Comparison of ENCODE assay signal across 8 cellular contexts in genomic region chr19:32345261-32346207, GRCh38.
DNase-seq lines count a peak whose midpoint lies in the region; ATAC-seq and TF ChIP-seq lines count a peak whose summit lies in the region.

TSS of gene ZNF507 (plus strand) at chr19:32345610. CDS start at chr19:32352831, 7,221 bp downstream.

- H3K9me3 ChIP-seq in HUES48 (ENCODE audit: control insufficient read depth, insufficient read depth, low read length) (no peaks in the 10 kb centered on the region), OCI-LY3 (ENCODE audit: insufficient read depth, low read length) (no peaks in the 10 kb centered on the region), mucosa of rectum (ENCODE audit: control insufficient read depth in 2 of 2, low read length in 2 of 2) (no peaks in the 10 kb centered on the region)

- H3K27ac ChIP-seq in HUES48 (ENCODE audit: low read depth, low read length) (peak within 1 kb of the TSS; percentile 86), OCI-LY3 (ENCODE audit: low read length) (peak within 1 kb of the TSS; percentile 28), mucosa of rectum (ENCODE audit: low read depth in 2 of 2, low read length in 2 of 2) (peak within 1 kb of the TSS; percentile 67 to 69)

- H3K79me2 ChIP-seq in OCI-LY3 (ENCODE audit: low read length), result peaks cover 37% of the 10 kb centered on the region

- H2AFZ ChIP-seq in OCI-LY3 (ENCODE audit: low read depth, low read length), result peak within 1 kb of the TSS; percentile 97

- TF ChIP-seq CTCF in OCI-LY3 (IDR thresholded peaks at IDR 0.05; ENCODE audit: low read depth, low read length), result peak; percentile 29

- peak within 1 kb of the TSS; percentile 87 for H3K9ac ChIP-seq in HUES48 (ENCODE audit: low read depth, low read length)
- peak within 1 kb of the TSS; percentile 77 for H3K9ac ChIP-seq in OCI-LY3 (ENCODE audit: low read length)
- H3K9ac ChIP-seq in mucosa of rectum (ENCODE audit: low read depth in 1 of 2, low read length in 2 of 2), result peak within 1 kb of the TSS; percentile 77 to 82

- peaks cover 35% of the 10 kb centered on the region for H3K36me3 ChIP-seq in HUES48 (ENCODE audit: control insufficient read depth, insufficient read depth, low read length)
- H3K36me3 ChIP-seq in OCI-LY3 (replicated peaks; ENCODE audit: low read depth, low read length), result peaks cover 34% of the 10 kb centered on the region
- H3K36me3 ChIP-seq in mucosa of rectum (ENCODE audit: control insufficient read depth in 2 of 2, insufficient read depth in 2 of 2, low read length in 2 of 2), result peaks cover 9 to 13% of the 10 kb centered on the region in 2 donors

- ATAC-seq in GM21423 (IDR thresholded peaks at IDR 0.05; ENCODE audit: unreplicated experiment), result peak; percentile 89

- 0 out of 2 replicates have a peak, but pooled peaks cover 13% of the 10 kb centered on the region for H4K20me1 ChIP-seq in OCI-LY3 (ENCODE audit: insufficient read depth, low read length)

- peak; percentile 54 for TF ChIP-seq POLR2A in erythroblast (IDR thresholded peaks at IDR 0.05; ENCODE audit: low read length)

- H3K4me1 ChIP-seq in HUES48 (ENCODE audit: control insufficient read depth, insufficient read depth, low read length) (peaks cover 6% of the 10 kb centered on the region; the same call in 1 of the 2 replicates), OCI-LY3 (ENCODE audit: low read length) (peaks cover 13% of the 10 kb centered on the region), mucosa of rectum (ENCODE audit: control insufficient read depth in 2 of 2, insufficient read depth in 2 of 2, low read length in 2 of 2) (peaks cover 3 to 20% of the 10 kb centered on the region in 2 donors)

- DNase-seq in DMS 273 treated with DMSO at 0.1 percent for 48 hours (lab: John Stamatoyannopoulos, UW) (peak; percentile 60), activated T-cell treated with anti-CD3 and anti-CD28 coated beads for 4 hours (peak; percentile 80), erythroblast (lab: John Stamatoyannopoulos, UW) (peak; percentile 87 to 91)
- peak; percentile 56 to 67 for DNase-seq in stimulated activated CD8-positive, alpha-beta memory T cell treated with anti-CD3 and anti-CD28 coated beads, Interleukin-4, amount 100 ng/mL, for 4 hours (ENCODE audit: low read depth in 2 of 2, low spot score in 1 of 2)

- H3K4me2 ChIP-seq in OCI-LY3 (ENCODE audit: low read length), result peak within 1 kb of the TSS; percentile 84

- H3K4me3 ChIP-seq in HUES48 (ENCODE audit: low read depth, low read length) (peak within 1 kb of the TSS; percentile 97), OCI-LY3 (ENCODE audit: low read length) (peak within 1 kb of the TSS; percentile 83), mucosa of rectum (ENCODE audit: low read length in 2 of 2) (peak within 1 kb of the TSS; percentile 89 to 96)

- no peaks in the 10 kb centered on the region for H3K27me3 ChIP-seq in HUES48 (ENCODE audit: control insufficient read depth, insufficient read depth, low read length)
- H3K27me3 ChIP-seq in OCI-LY3 (ENCODE audit: low read depth, low read length), result peaks cover 3% of the 10 kb centered on the region; the same call in 1 of the 2 replicates
- H3K27me3 ChIP-seq in mucosa of rectum (ENCODE audit: control insufficient read depth in 2 of 2, insufficient read depth in 2 of 2, low read length in 2 of 2), result no peaks in the 10 kb centered on the region

Comparison
In these comparisons a context has a peak if more than half of its experiments do, and no peak if none do; other contexts are left out.
1. Peak in every context shown above with its lines: DNase-seq, ATAC-seq, H3K4me3 ChIP-seq and H3K27ac ChIP-seq.
2. H3K27ac ChIP-seq: peak in every context shown above with its lines; median percentile 86 in HUES48; 68 in mucosa of rectum; 28 in OCI-LY3.